In the genomic region with DNA sequence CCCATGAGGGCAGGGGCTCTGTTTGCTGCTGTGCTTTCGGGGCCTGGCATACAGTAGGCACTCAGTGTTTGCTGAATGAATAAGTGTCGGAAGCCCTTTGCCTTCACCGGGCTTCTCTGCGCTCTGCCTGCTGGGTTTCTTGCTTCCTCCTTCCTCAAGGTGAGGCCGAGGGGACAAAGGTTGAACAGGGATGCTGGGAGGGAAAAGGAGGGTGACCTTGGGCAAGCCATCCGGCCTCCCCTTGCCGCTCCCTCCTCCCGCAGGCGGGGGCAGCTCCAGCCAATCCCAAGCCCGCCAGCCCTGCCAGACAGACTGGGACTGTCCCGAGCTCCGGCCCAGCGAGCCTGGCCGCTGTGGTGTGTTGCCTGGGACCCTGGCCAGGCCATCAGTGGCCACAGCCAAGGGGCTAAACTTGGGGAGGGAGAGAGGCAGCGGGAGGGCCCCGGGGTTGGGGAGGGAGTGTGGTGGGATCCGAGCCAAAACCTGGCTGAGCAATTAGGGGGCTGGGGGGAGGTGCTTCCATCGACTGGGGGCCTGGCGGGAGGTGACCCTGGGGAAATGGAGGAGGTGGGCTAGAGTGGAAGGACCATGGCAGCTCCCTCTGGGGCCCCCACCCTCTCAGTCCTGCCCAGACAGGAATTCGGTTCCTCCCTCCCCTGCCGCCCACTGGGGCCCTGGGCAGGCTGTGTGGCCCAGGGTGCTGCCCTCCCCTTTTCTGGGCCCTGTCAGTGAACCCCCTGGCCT, we compare ENCODE assay signal across 11 cellular contexts. TPM values are rescaled to one million over a fixed set of nuclear protein-coding genes. Genes with fewer than 3 reads are reported as not detected.
DNase-seq lines count a peak whose midpoint lies in the region; ATAC-seq, FAIRE-seq and TF ChIP-seq lines count a peak whose summit lies in the region.
"Had no signal": no experiment of that assay in that cellular context is flagged by ENCODE, and none has a peak within 500 bp of the region (broad histone marks: within the 10 kb centered on the region; RNA-seq: fewer than 3 reads in every experiment).

No MANE protein-coding gene starts in this region.

- H3K27ac ChIP-seq in mucosa of rectum (ENCODE audit: low read depth in 2 of 2, low read length in 2 of 2) (peak overlapping the region; percentile 88 to 89), upper lobe of right lung (no peak overlapping the region)
- H3K27ac ChIP-seq: epithelial cell of prostate had no signal

- H3K4me3 ChIP-seq in mucosa of rectum (ENCODE audit: low read length in 2 of 2), result peak overlapping the region; percentile 53 to 57
- H3K4me3 ChIP-seq in upper lobe of right lung, result no peak overlapping the region
- H3K4me3 ChIP-seq: A549 had no signal

- H3K27ac Mint-ChIP-seq in glutamatergic neuron (ENCODE audit: unreplicated experiment), result peak overlapping the region; percentile 98

- H3K9me3 Mint-ChIP-seq in glutamatergic neuron (ENCODE audit: unreplicated experiment), result peaks cover 12% of the 10 kb centered on the region

- peak; percentile 44 for ATAC-seq in upper lobe of right lung
- ATAC-seq: A549 had no signal

- FAIRE-seq in H54 (lab: Jason Lieb, UNC), result no peak
- FAIRE-seq: A549 had no signal

- H3K36me3 ChIP-seq in mucosa of rectum (ENCODE audit: control insufficient read depth in 2 of 2, insufficient read depth in 2 of 2, low read length in 2 of 2) (no peaks in the 10 kb centered on the region), upper lobe of right lung (no peaks in the 10 kb centered on the region)

- no peak for TF ChIP-seq POLR2A in H54 (IDR thresholded peaks at IDR 0.05; ENCODE audit: low read depth, low read length)

- no peaks in the 10 kb centered on the region for H3K36me3 Mint-ChIP-seq in glutamatergic neuron (ENCODE audit: unreplicated experiment)

- H3K9me3 ChIP-seq in mucosa of rectum (ENCODE audit: control insufficient read depth in 2 of 2, low read length in 2 of 2) (no peaks in the 10 kb centered on the region), upper lobe of right lung (no peaks in the 10 kb centered on the region)
- H3K9me3 ChIP-seq: A549 had no signal

- intact Hi-C loops in upper lobe of right lung (cut with DNase I), result no loop called here

- no peaks in the 10 kb centered on the region for H3K27me3 ChIP-seq in mucosa of rectum (ENCODE audit: control insufficient read depth in 2 of 2, insufficient read depth in 2 of 2, low read length in 2 of 2)
- H3K27me3 ChIP-seq in upper lobe of right lung, result no peaks in the 10 kb centered on the region

- H3K4me1 Mint-ChIP-seq in glutamatergic neuron (ENCODE audit: low read depth, unreplicated experiment), result peaks cover 10% of the 10 kb centered on the region

- no peak for TF ChIP-seq CTCF in glutamatergic neuron (IDR thresholded peaks at IDR 0.05; ENCODE audit: partially characterized antibody, unreplicated experiment)
- TF ChIP-seq CTCF in upper lobe of right lung (IDR thresholded peaks at IDR 0.05), result no peak

- peak overlapping the region; percentile 79 for H3K4me3 Mint-ChIP-seq in glutamatergic neuron (ENCODE audit: unreplicated experiment)

- peak overlapping the region; percentile 58 to 70 for H3K9ac ChIP-seq in mucosa of rectum (ENCODE audit: low read depth in 1 of 2, low read length in 2 of 2)

- peak; percentile 42 for DNase-seq in NCI-H2171 treated with DMSO at 0.1 percent for 48 hours (lab: John Stamatoyannopoulos, UW)
- no peak for DNase-seq in NCI-H2171 (lab: John Stamatoyannopoulos, UW)
- DNase-seq in glutamatergic neuron, result peak; percentile 81
- peak; percentile 78 for DNase-seq in upper lobe of right lung
- no peak for DNase-seq in activated CD8-positive, alpha-beta memory T cell treated with anti-CD3 and anti-CD28 coated beads for 24 hours
- DNase-seq in DMS153 (lab: John Stamatoyannopoulos, UW), result no peak
- DNase-seq in H54 (ENCODE audit: insufficient read length, low spot score), result no peak
- DNase-seq: NCI-H345 had no signal

- H3K27me3 Mint-ChIP-seq in glutamatergic neuron (ENCODE audit: unreplicated experiment), result peaks cover 15% of the 10 kb centered on the region

- H3K4me1 ChIP-seq in mucosa of rectum (ENCODE audit: control insufficient read depth in 2 of 2, insufficient read depth in 2 of 2, low read length in 2 of 2) (peaks cover 30 to 38% of the 10 kb centered on the region in 2 donors), upper lobe of right lung (peaks cover 41% of the 10 kb centered on the region)

RNA-seq across cellular contexts. Expression of a gene that starts 3.3 kb away (rescaled TPM):
- total RNA-seq in glutamatergic neuron (ENCODE audit: unreplicated experiment) (286 TPM), upper lobe of right lung (0.69 TPM)

RNA-seq across cellular contexts. Expression of a gene that starts 18.5 kb away (rescaled TPM):
- 68.0 TPM for total RNA-seq in glutamatergic neuron (ENCODE audit: unreplicated experiment)
- 15.7 TPM for total RNA-seq in upper lobe of right lung

RNA-seq across cellular contexts. Expression of a gene that starts 54.1 kb away (rescaled TPM):
- total RNA-seq in glutamatergic neuron (ENCODE audit: unreplicated experiment) (289 TPM), upper lobe of right lung (199 TPM)

Comparison
In these comparisons a context has a peak if more than half of its experiments do, and no peak if none do; other contexts are left out.
1. DNase-seq: peak in NCI-H2171 treated with DMSO at 0.1 percent for 48 hours (single experiment), glutamatergic neuron (single experiment) and upper lobe of right lung (single experiment); none in NCI-H2171 (single experiment), activated CD8-positive, alpha-beta memory T cell treated with anti-CD3 and anti-CD28 coated beads for 24 hours (single experiment), DMS153 (single experiment) and H54 (single experiment).
2. RNA of a gene that starts 3.3 kb away (total RNA-seq): 286 TPM in glutamatergic neuron (single experiment); 0.69 TPM in upper lobe of right lung (single experiment); every median in the first group is over 100 times any median in the second.